Comparison of ENCODE assay signal across 13 cellular contexts in genomic region chr3:56323986-56324420, GRCh38.
DNase-seq lines count a peak whose midpoint lies in the region; ATAC-seq, FAIRE-seq and TF ChIP-seq lines count a peak whose summit lies in the region.
"Had no signal": no experiment of that assay in that cellular context is flagged by ENCODE, and none has a peak within 500 bp of the region (broad histone marks: within the 10 kb centered on the region; RNA-seq: fewer than 3 reads in every experiment).

No MANE protein-coding gene starts in this region.

- intact Hi-C loops in right lobe of liver (cut with DNase I) (no loop called here), HepG2 (cut with micrococcal nuclease; ENCODE audit: unreplicated experiment) (no loop called here)

- H3K4me3 ChIP-seq in right lobe of liver = no peak overlapping the region
- no peak overlapping the region for H3K4me3 ChIP-seq in HepG2 (replicated peaks in 1 of 3; ENCODE audit: insufficient read depth in 1 of 3, low read depth in 2 of 3, low read length in 3 of 3)

- H3K36me3 ChIP-seq in right lobe of liver (no peaks in the 10 kb centered on the region), HepG2 (replicated peaks in 1 of 2; ENCODE audit: control insufficient read depth in 1 of 2, insufficient read depth in 2 of 2, low read length in 2 of 2) (no peaks in the 10 kb centered on the region)

- TF ChIP-seq EP300 in HepG2 (IDR thresholded peaks at IDR 0.05; ENCODE audit: low read depth in 2 of 2, low read length in 2 of 2) = no peak
- no peak for TF ChIP-seq EP300 in HepG2 (CRISPR knock-in tag; IDR thresholded peaks at IDR 0.05; ENCODE audit: borderline replicate concordance)

- TF ChIP-seq RAD21 in HepG2 (CRISPR knock-in tag; IDR thresholded peaks at IDR 0.05) = no peak

- no peaks in the 10 kb centered on the region for H3K79me2 ChIP-seq in HepG2 (ENCODE audit: insufficient read depth, low read length)

- no TSS peak for BruUV-seq in HepG2 (replicated peaks; lab: Mats Ljungman, UMichigan)

- 18% methylated on average over 2 of the region's 2 CpGs for WGBS in right lobe of liver (ENCODE audit: insufficient coverage, low coverage, low lambda C conversion rate, missing lambda C conversion rate)
- 0% methylated on average over 2 of the region's 2 CpGs for WGBS in HepG2 (ENCODE audit: low lambda C conversion rate)

- no peak for FAIRE-seq in HepG2 (lab: Jason Lieb, UNC)
- FAIRE-seq: islet of Langerhans had no signal

- in situ Hi-C loops in HepG2 (cut with HindIII; ENCODE audit: extremely low pct_ligation_motif_present, low pct_unique_long_range_greater_than_20kb) = no loop called here

- POLR2A ChIA-PET in HepG2 (lab: Yijun Ruan, JAX) = no interaction called here

- H4K20me1 ChIP-seq in HepG2 (ENCODE audit: insufficient read depth, low read length) = no peaks in the 10 kb centered on the region

- peak in 3 of 4 donors; percentile 42 to 77 (median 74) for ATAC-seq in right lobe of liver
- no peak for ATAC-seq in HepG2
- no peak for ATAC-seq in HG03135 (IDR thresholded peaks at IDR 0.05; ENCODE audit: unreplicated experiment)
- no peak for ATAC-seq in GM21786 (IDR thresholded peaks at IDR 0.05; ENCODE audit: unreplicated experiment)
- no peak for ATAC-seq in HG02763 (IDR thresholded peaks at IDR 0.05; ENCODE audit: unreplicated experiment)
- ATAC-seq: stimulated activated naive CD8-positive, alpha-beta T cell treated with anti-CD3 and anti-CD28 coated beads, Interleukin-15, amount 100 ng/mL, for 72 hours had no signal

- H3K27me3 ChIP-seq in right lobe of liver (no peaks in the 10 kb centered on the region), HepG2 (ENCODE audit: control insufficient read depth in 1 of 2, insufficient read depth in 2 of 2, low read length in 2 of 2) (no peaks in the 10 kb centered on the region; a peak in 2 of 5 replicates)

- no peak overlapping the region for H3K4me2 ChIP-seq in HepG2 (ENCODE audit: low read depth, low read length)

- H3K27ac ChIP-seq in right lobe of liver (no peak overlapping the region), HepG2 (ENCODE audit: extremely low read length, insufficient read depth, low read length) (no peak overlapping the region)

- no peak overlapping the region for H2AFZ ChIP-seq in HepG2 (ENCODE audit: low read length)

- H3K9me3 ChIP-seq in right lobe of liver (no peaks in the 10 kb centered on the region), HepG2 (ENCODE audit: low read length) (no peaks in the 10 kb centered on the region)

- no peak for DNase-seq in right lobe of liver
- no peak for DNase-seq in HepG2 (ENCODE audit: low spot score)
- peak; percentile 93 for DNase-seq in amniotic epithelial cell (ENCODE audit: low read depth)
- DNase-seq in hepatic stellate cell (ENCODE audit: low spot score) = peak; percentile 14
- DNase-seq in NCI-H2029 treated with DMSO at 0.1 percent for 48 hours (lab: John Stamatoyannopoulos, UW) = no peak
- DNase-seq: activated naive CD4-positive, alpha-beta T cell treated with anti-CD3 and anti-CD28 coated beads, Interleukin-2, amount 50 U/mL, for 16 hours; NCI-H1694 treated with DMSO at 0.1 percent for 48 hours; stimulated activated naive CD8-positive, alpha-beta T cell treated with anti-CD3 and anti-CD28 coated beads, Interleukin-15, amount 100 ng/mL, for 72 hours; T-helper 2 cell had no signal

- CTCF ChIA-PET in HepG2 (lab: Yijun Ruan, JAX; ENCODE audit: low intra/inter-chr PET ratio, low total read pairs) = no interaction called here

- H3K4me1 ChIP-seq in right lobe of liver = no peaks in the 10 kb centered on the region
- H3K4me1 ChIP-seq in HepG2 (ENCODE audit: insufficient read depth, low read length) = no peaks in the 10 kb centered on the region

- TF ChIP-seq CTCF in right lobe of liver (IDR thresholded peaks at IDR 0.05) (no peak), HepG2 (CRISPR knock-in tag; IDR thresholded peaks at IDR 0.05) (no peak)

- TF ChIP-seq POLR2A in right lobe of liver (IDR thresholded peaks at IDR 0.05) (no peak), HepG2 (IDR thresholded peaks at IDR 0.05; ENCODE audit: insufficient read depth in 1 of 2, low read depth in 2 of 2, low read length in 2 of 2) (no peak)

- H3K9ac ChIP-seq in HepG2 (ENCODE audit: insufficient read depth, low read depth, low read length) = no peak overlapping the region

TF ChIP-seq in HepG2, 621 proteins besides CTCF, POLR2A, EP300 and RAD21 (continues in another document):
- TF ChIP-seq CEBPB (IDR thresholded peaks at IDR 0.05; ENCODE audit: borderline replicate concordance, low read depth, low read length) (no peak), ETV6 (CRISPR knock-in tag; conservative IDR thresholded peaks at IDR 0.05) (no peak), ZMAT5 (CRISPR knock-in tag; IDR thresholded peaks at IDR 0.05; ENCODE audit: borderline replicate concordance, low read depth) (no peak), CENPBD1 (CRISPR knock-in tag; IDR thresholded peaks at IDR 0.05; ENCODE audit: borderline replicate concordance, low read depth) (no peak), KDM6A (CRISPR knock-in tag; IDR thresholded peaks at IDR 0.05; ENCODE audit: low read depth) (no peak), MXI1 (IDR thresholded peaks at IDR 0.05; ENCODE audit: borderline replicate concordance, low read depth, low read length) (no peak), ZNF543 (CRISPR knock-in tag; IDR thresholded peaks at IDR 0.05) (no peak), TEAD3 (CRISPR knock-in tag; optimal IDR thresholded peaks at IDR 0.05; ENCODE audit: borderline replicate concordance) (no peak), ZNF549 (CRISPR knock-in tag; IDR thresholded peaks at IDR 0.05) (no peak), KLF6 (CRISPR knock-in tag; IDR thresholded peaks at IDR 0.05) (no peak), NPAS2 (CRISPR knock-in tag; IDR thresholded peaks at IDR 0.05; ENCODE audit: borderline replicate concordance) (no peak), THAP7 (CRISPR knock-in tag; IDR thresholded peaks at IDR 0.05) (no peak)
- TF ChIP-seq, protein P1, sequence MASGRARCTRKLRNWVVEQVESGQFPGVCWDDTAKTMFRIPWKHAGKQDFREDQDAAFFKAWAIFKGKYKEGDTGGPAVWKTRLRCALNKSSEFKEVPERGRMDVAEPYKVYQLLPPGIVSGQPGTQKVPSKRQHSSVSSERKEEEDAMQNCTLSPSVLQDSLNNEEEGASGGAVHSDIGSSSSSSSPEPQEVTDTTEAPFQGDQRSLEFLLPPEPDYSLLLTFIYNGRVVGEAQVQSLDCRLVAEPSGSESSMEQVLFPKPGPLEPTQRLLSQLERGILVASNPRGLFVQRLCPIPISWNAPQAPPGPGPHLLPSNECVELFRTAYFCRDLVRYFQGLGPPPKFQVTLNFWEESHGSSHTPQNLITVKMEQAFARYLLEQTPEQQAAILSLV (CRISPR knock-in tag; IDR thresholded peaks at IDR 0.05; ENCODE audit: borderline replicate concordance) = no peak
- TF ChIP-seq, protein P2, sequence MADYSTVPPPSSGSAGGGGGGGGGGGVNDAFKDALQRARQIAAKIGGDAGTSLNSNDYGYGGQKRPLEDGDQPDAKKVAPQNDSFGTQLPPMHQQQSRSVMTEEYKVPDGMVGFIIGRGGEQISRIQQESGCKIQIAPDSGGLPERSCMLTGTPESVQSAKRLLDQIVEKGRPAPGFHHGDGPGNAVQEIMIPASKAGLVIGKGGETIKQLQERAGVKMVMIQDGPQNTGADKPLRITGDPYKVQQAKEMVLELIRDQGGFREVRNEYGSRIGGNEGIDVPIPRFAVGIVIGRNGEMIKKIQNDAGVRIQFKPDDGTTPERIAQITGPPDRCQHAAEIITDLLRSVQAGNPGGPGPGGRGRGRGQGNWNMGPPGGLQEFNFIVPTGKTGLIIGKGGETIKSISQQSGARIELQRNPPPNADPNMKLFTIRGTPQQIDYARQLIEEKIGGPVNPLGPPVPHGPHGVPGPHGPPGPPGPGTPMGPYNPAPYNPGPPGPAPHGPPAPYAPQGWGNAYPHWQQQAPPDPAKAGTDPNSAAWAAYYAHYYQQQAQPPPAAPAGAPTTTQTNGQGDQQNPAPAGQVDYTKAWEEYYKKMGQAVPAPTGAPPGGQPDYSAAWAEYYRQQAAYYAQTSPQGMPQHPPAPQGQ (CRISPR knock-in tag; IDR thresholded peaks at IDR 0.05; ENCODE audit: borderline replicate concordance) = no peak
- TF ChIP-seq, protein P3, sequence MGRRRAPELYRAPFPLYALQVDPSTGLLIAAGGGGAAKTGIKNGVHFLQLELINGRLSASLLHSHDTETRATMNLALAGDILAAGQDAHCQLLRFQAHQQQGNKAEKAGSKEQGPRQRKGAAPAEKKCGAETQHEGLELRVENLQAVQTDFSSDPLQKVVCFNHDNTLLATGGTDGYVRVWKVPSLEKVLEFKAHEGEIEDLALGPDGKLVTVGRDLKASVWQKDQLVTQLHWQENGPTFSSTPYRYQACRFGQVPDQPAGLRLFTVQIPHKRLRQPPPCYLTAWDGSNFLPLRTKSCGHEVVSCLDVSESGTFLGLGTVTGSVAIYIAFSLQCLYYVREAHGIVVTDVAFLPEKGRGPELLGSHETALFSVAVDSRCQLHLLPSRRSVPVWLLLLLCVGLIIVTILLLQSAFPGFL (CRISPR knock-in tag; IDR thresholded peaks at IDR 0.05) = no peak
- TF ChIP-seq, protein P4, sequence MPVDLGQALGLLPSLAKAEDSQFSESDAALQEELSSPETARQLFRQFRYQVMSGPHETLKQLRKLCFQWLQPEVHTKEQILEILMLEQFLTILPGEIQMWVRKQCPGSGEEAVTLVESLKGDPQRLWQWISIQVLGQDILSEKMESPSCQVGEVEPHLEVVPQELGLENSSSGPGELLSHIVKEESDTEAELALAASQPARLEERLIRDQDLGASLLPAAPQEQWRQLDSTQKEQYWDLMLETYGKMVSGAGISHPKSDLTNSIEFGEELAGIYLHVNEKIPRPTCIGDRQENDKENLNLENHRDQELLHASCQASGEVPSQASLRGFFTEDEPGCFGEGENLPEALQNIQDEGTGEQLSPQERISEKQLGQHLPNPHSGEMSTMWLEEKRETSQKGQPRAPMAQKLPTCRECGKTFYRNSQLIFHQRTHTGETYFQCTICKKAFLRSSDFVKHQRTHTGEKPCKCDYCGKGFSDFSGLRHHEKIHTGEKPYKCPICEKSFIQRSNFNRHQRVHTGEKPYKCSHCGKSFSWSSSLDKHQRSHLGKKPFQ (CRISPR knock-in tag; IDR thresholded peaks at IDR 0.05; ENCODE audit: insufficient replicate concordance) = no peak

Comparison
In these comparisons a context has a peak if more than half of its experiments do, and no peak if none do; other contexts are left out.
1. ATAC-seq: peak in right lobe of liver (3 of 4); none in HepG2 (single experiment), HG03135 (single experiment), GM21786 (single experiment) and HG02763 (single experiment).
2. DNase-seq: peak in amniotic epithelial cell (single experiment) and hepatic stellate cell (single experiment); none in right lobe of liver (0 of 3), HepG2 (single experiment) and NCI-H2029 treated with DMSO at 0.1 percent for 48 hours (single experiment).